Comparison of ENCODE assay signal across 1 cellular context in genomic region chr9:128786681-128787582, GRCh38.
TF ChIP-seq lines count a peak whose summit lies in the region.

Gene TBC1D13 (plus strand): TSS chr9:128787253. CDS start chr9:128787354, 101 bp downstream.

TF ChIP-seq in HepG2, 621 proteins besides CTCF, POLR2A, EP300 and RAD21 (continued from another document and continues in another):
- TF ChIP-seq MEIS1 (CRISPR knock-in tag; IDR thresholded peaks at IDR 0.05; ENCODE audit: borderline replicate concordance), result peak; percentile 73; the same call in 1 of the 2 replicates
- no peak for TF ChIP-seq ZNF10 (CRISPR knock-in tag; IDR thresholded peaks at IDR 0.05; ENCODE audit: borderline replicate concordance, low read depth)
- peak; percentile 91 for TF ChIP-seq CBFB (CRISPR knock-in tag; IDR thresholded peaks at IDR 0.05)
- TF ChIP-seq SKI (IDR thresholded peaks at IDR 0.05; ENCODE audit: partially characterized antibody), result peak; percentile 74
- TF ChIP-seq ZNF646 (CRISPR knock-in tag; IDR thresholded peaks at IDR 0.05), result no peak
- TF ChIP-seq KAT7 (CRISPR knock-in tag; IDR thresholded peaks at IDR 0.05; ENCODE audit: borderline replicate concordance), result peak; percentile 94; the same call in 1 of the 2 replicates
- TF ChIP-seq ZNF253 (CRISPR knock-in tag; IDR thresholded peaks at IDR 0.05; ENCODE audit: borderline replicate concordance), result peak; percentile 96
- peak; percentile 84; the same call in 1 of the 2 replicates for TF ChIP-seq SNAPC5 (CRISPR knock-in tag; IDR thresholded peaks at IDR 0.05; ENCODE audit: borderline replicate concordance)
- TF ChIP-seq CEBPB (IDR thresholded peaks at IDR 0.05; ENCODE audit: borderline replicate concordance, low read depth, low read length), result peak; percentile 86
- peak; percentile 71; the same call in 1 of the 2 replicates for TF ChIP-seq ZNF512 (CRISPR knock-in tag; IDR thresholded peaks at IDR 0.05)
- peak; percentile 73; the same call in 1 of the 2 replicates for TF ChIP-seq ZNF704 (CRISPR knock-in tag; IDR thresholded peaks at IDR 0.05; ENCODE audit: borderline replicate concordance)
- TF ChIP-seq DMAP1 (CRISPR knock-in tag; IDR thresholded peaks at IDR 0.05), result peak; percentile 80
- peak; percentile 50; the same call in 1 of the 2 replicates for TF ChIP-seq GATAD2A (CRISPR knock-in tag; IDR thresholded peaks at IDR 0.05)
- TF ChIP-seq ZNF441 (CRISPR knock-in tag; IDR thresholded peaks at IDR 0.05; ENCODE audit: borderline replicate concordance), result peak; percentile 73; the same call in 1 of the 2 replicates
- no peak for TF ChIP-seq HDAC6 (IDR thresholded peaks at IDR 0.05; ENCODE audit: low read depth, low read length)
- TF ChIP-seq E2F1 (CRISPR knock-in tag; IDR thresholded peaks at IDR 0.05), result 0 out of 2 replicates have a peak, but pooled peaks have one; percentile 78
- TF ChIP-seq DNMT1 (CRISPR knock-in tag; IDR thresholded peaks at IDR 0.05), result peak; percentile 98
- TF ChIP-seq ZNF619 (CRISPR knock-in tag; IDR thresholded peaks at IDR 0.05), result peak; percentile 94
- peak; percentile 98 for TF ChIP-seq KDM5B (CRISPR knock-in tag; IDR thresholded peaks at IDR 0.05; ENCODE audit: borderline replicate concordance)
- peak; percentile 87 for TF ChIP-seq AHR (CRISPR knock-in tag; IDR thresholded peaks at IDR 0.05)
- no peak for TF ChIP-seq HNF1A (IDR thresholded peaks at IDR 0.05; ENCODE audit: low read depth)
- peak; percentile 83 for TF ChIP-seq HNF1A (CRISPR knock-in tag; IDR thresholded peaks at IDR 0.05; ENCODE audit: borderline replicate concordance)
- peak; percentile 66; the same call in 1 of the 2 replicates for TF ChIP-seq AKAP8 (CRISPR knock-in tag; IDR thresholded peaks at IDR 0.05)
- TF ChIP-seq PAXIP1 (CRISPR knock-in tag; conservative IDR thresholded peaks at IDR 0.05), result peak; percentile 67
- no peak for TF ChIP-seq SOX6 (IDR thresholded peaks at IDR 0.05)
- TF ChIP-seq SOX6 (CRISPR knock-in tag; IDR thresholded peaks at IDR 0.05), result peak; percentile 72
- peak; percentile 91; the same call in 1 of the 2 replicates for TF ChIP-seq SRY (CRISPR knock-in tag; IDR thresholded peaks at IDR 0.05)
- peak; percentile 34; the same call in 1 of the 2 replicates for TF ChIP-seq CHD2 (IDR thresholded peaks at IDR 0.05; ENCODE audit: low read depth, low read length)
- 0 out of 2 replicates have a peak, but pooled peaks have one; percentile 45 for TF ChIP-seq ZBTB10 (CRISPR knock-in tag; IDR thresholded peaks at IDR 0.05; ENCODE audit: borderline replicate concordance)
- TF ChIP-seq ZNF777 (CRISPR knock-in tag; IDR thresholded peaks at IDR 0.05), result peak; percentile 78
- TF ChIP-seq BCL6 (CRISPR knock-in tag; IDR thresholded peaks at IDR 0.05), result peak; percentile 67
- no peak for TF ChIP-seq TIGD3 (CRISPR knock-in tag; IDR thresholded peaks at IDR 0.05; ENCODE audit: borderline replicate concordance)
- peak; percentile 75; the same call in 1 of the 2 replicates for TF ChIP-seq RNF2 (conservative IDR thresholded peaks at IDR 0.05; ENCODE audit: low read depth)
